Comparison of ENCODE assay signal across 18 cellular contexts in genomic region chr9:115194216-115194615, GRCh38.
DNase-seq lines count a peak whose midpoint lies in the region; ATAC-seq and TF ChIP-seq lines count a peak whose summit lies in the region.
"Had no signal": no experiment of that assay in that cellular context is flagged by ENCODE, and none has a peak within 500 bp of the region (broad histone marks: within the 10 kb centered on the region; RNA-seq: fewer than 3 reads in every experiment).

No MANE protein-coding gene starts in this region.

- H3K4me2 ChIP-seq in SK-N-SH = no peak overlapping the region

- H3K4me3 ChIP-seq in SK-N-SH (ENCODE audit: low read depth in 2 of 2, low read length in 1 of 2) = no peak overlapping the region
- H3K4me3 ChIP-seq in RWPE2 (ENCODE audit: severe bottlenecking) = no peak overlapping the region
- no peak overlapping the region for H3K4me3 ChIP-seq in gastroesophageal sphincter
- no peak overlapping the region for H3K4me3 ChIP-seq in suprapubic skin

- ATAC-seq in SK-N-SH treated with all-trans-retinoic acid at 6 μM for 48 hours (no peak), RWPE2 (ENCODE audit: low read depth) (0 out of 3 replicates have a peak, but pooled peaks have one; percentile 17), gastroesophageal sphincter (peak; percentile 36), HG02642 (IDR thresholded peaks at IDR 0.05; ENCODE audit: poor library complexity, unreplicated experiment) (no peak)
- ATAC-seq: HCT116 had no signal

- peaks cover 20% of the 10 kb centered on the region for H3K9me3 ChIP-seq in SK-N-SH
- H3K9me3 ChIP-seq in RWPE2 (ENCODE audit: severe bottlenecking) = no peaks in the 10 kb centered on the region
- peaks cover 0 to 5% (median 0%) of the 10 kb centered on the region in 3 donors for H3K9me3 ChIP-seq in gastroesophageal sphincter
- no peaks in the 10 kb centered on the region for H3K9me3 ChIP-seq in suprapubic skin

- no peak overlapping the region for H3K27ac ChIP-seq in SK-N-SH (ENCODE audit: low read depth in 2 of 2, low read length in 1 of 2)
- no peak overlapping the region for H3K27ac ChIP-seq in RWPE2 (ENCODE audit: poor library complexity, severe bottlenecking)
- no peak overlapping the region for H3K27ac ChIP-seq in gastroesophageal sphincter
- H3K27ac ChIP-seq in suprapubic skin = no peak overlapping the region
- H3K27ac ChIP-seq: 22Rv1, RWPE1 had no signal

- POLR2A ChIA-PET in SK-N-SH (lab: Yijun Ruan, JAX) = no interaction called here

- no peak overlapping the region for H3K9ac ChIP-seq in SK-N-SH

- no peak for TF ChIP-seq RAD21 in SK-N-SH (IDR thresholded peaks at IDR 0.05; ENCODE audit: low read length)

- no peaks in the 10 kb centered on the region for H4K20me1 ChIP-seq in SK-N-SH (ENCODE audit: insufficient read depth)

- no peaks in the 10 kb centered on the region for H3K9me2 ChIP-seq in SK-N-SH

- no peak for TF ChIP-seq EP300 in SK-N-SH (IDR thresholded peaks at IDR 0.05; ENCODE audit: borderline replicate concordance in 1 of 2, low read depth in 1 of 2, low read length in 1 of 2)
- TF ChIP-seq EP300 in gastroesophageal sphincter (IDR thresholded peaks at IDR 0.05) = no peak
- TF ChIP-seq EP300 in suprapubic skin (IDR thresholded peaks at IDR 0.05) = no peak

- H3K36me3 ChIP-seq in SK-N-SH (replicated peaks in 1 of 2; ENCODE audit: control insufficient read depth in 1 of 2, insufficient read depth in 2 of 2, low read length in 1 of 2) = no peaks in the 10 kb centered on the region
- H3K36me3 ChIP-seq in RWPE2 (ENCODE audit: low read depth) = no peaks in the 10 kb centered on the region
- no peaks in the 10 kb centered on the region for H3K36me3 ChIP-seq in gastroesophageal sphincter
- H3K36me3 ChIP-seq in suprapubic skin = no peaks in the 10 kb centered on the region

- CTCF ChIA-PET in SK-N-SH (lab: Yijun Ruan, JAX) = interaction anchor here (1.0 kb wide), 1 partner anchor 8 kb away, joined by 4 read pairs; no protein-coding TSS in a partner anchor

- TF ChIP-seq CTCF in SK-N-SH (IDR thresholded peaks at IDR 0.05) (no peak), RWPE2 (IDR thresholded peaks at IDR 0.05; ENCODE audit: poor library complexity, severe bottlenecking) (no peak), gastroesophageal sphincter (IDR thresholded peaks at IDR 0.05) (no peak), suprapubic skin (IDR thresholded peaks at IDR 0.05) (no peak)

- DNase-seq in SK-N-SH (no peak), RWPE2 (ENCODE audit: low spot score) (no peak), NCI-H2029 (lab: John Stamatoyannopoulos, UW) (no peak), suprapubic skin (ENCODE audit: low spot score in 2 of 2) (no peak), ACHN (no peak)
- DNase-seq: Caco-2; CD4-positive, alpha-beta T cell; KBM-7; NCI-H1417; NCI-H187 treated with DMSO at 0.1 percent for 48 hours; NCI-H345; NCI-H524 treated with DMSO at 0.1 percent for 48 hours had no signal

- TF ChIP-seq POLR2A in gastroesophageal sphincter (IDR thresholded peaks at IDR 0.05) = no peak
- TF ChIP-seq POLR2A in suprapubic skin (IDR thresholded peaks at IDR 0.05) = no peak

- no peak overlapping the region for H2AFZ ChIP-seq in SK-N-SH (ENCODE audit: low read depth)

- H3F3A ChIP-seq in SK-N-SH (replicated peaks; ENCODE audit: insufficient read depth) = peaks cover 6% of the 10 kb centered on the region

- H3K27me3 ChIP-seq in SK-N-SH (ENCODE audit: insufficient read depth) (no peaks in the 10 kb centered on the region), RWPE2 (ENCODE audit: insufficient read depth, poor library complexity, severe bottlenecking) (no peaks in the 10 kb centered on the region), gastroesophageal sphincter (no peaks in the 10 kb centered on the region), suprapubic skin (no peaks in the 10 kb centered on the region)

- in situ Hi-C loops in ACHN (cut with HindIII; ENCODE audit: low pct_ligation_motif_present, low pct_unique_long_range_greater_than_20kb, low sequenced_read_pairs) = no loop called here

- peaks cover 11 to 19% of the 10 kb centered on the region in 2 experiments for H3K4me1 ChIP-seq in SK-N-SH (ENCODE audit: control insufficient read depth in 1 of 2, insufficient read depth in 2 of 2, low read depth in 1 of 2, low read length in 1 of 2)
- no peaks in the 10 kb centered on the region for H3K4me1 ChIP-seq in RWPE2 (ENCODE audit: insufficient read depth, poor library complexity, severe bottlenecking)
- peaks cover 3 to 18% (median 5%) of the 10 kb centered on the region in 3 donors for H3K4me1 ChIP-seq in gastroesophageal sphincter
- peaks cover 7% of the 10 kb centered on the region for H3K4me1 ChIP-seq in suprapubic skin
- H3K4me1 ChIP-seq: Caco-2 had no signal

- H3K79me2 ChIP-seq in SK-N-SH (ENCODE audit: insufficient read depth) = no peaks in the 10 kb centered on the region

TF ChIP-seq in SK-N-SH, 30 proteins besides CTCF, POLR2A, EP300 and RAD21 (continues in another document):
- TF ChIP-seq FOXM1 (IDR thresholded peaks at IDR 0.05; ENCODE audit: low read depth) (no peak), YY1 (IDR thresholded peaks at IDR 0.05; ENCODE audit: low read depth) (no peak), TCF12 (IDR thresholded peaks at IDR 0.05) (no peak), REST (IDR thresholded peaks at IDR 0.05; ENCODE audit: low read depth, low read length) (no peak), POLR2AphosphoS5 (IDR thresholded peaks at IDR 0.05; ENCODE audit: low read depth, low read length) (no peak), SMC3 (IDR thresholded peaks at IDR 0.05; ENCODE audit: low read depth, low read length) (no peak)

TF ChIP-seq in SK-N-SH treated with all-trans-retinoic acid at 6 μM for 48 hours, 23 proteins besides CTCF, POLR2A, EP300 and RAD21:
- no peak for TF ChIP-seq ARNTL (CRISPR knock-in tag; IDR thresholded peaks at IDR 0.05; ENCODE audit: borderline replicate concordance, low read depth)

Comparison
In these comparisons a context has a peak if more than half of its experiments do, and no peak if none do; other contexts are left out.
1. ATAC-seq: peak in RWPE2 (single experiment) and gastroesophageal sphincter (single experiment); none in SK-N-SH treated with all-trans-retinoic acid at 6 μM for 48 hours (single experiment) and HG02642 (single experiment).